Comparison of ENCODE assay signal across 2 cellular contexts in genomic region chr3:195632046-195632445, GRCh38. TPM values are rescaled to one million over a fixed set of nuclear protein-coding genes. Genes with fewer than 3 reads are reported as not detected.
"Had no signal": no experiment of that assay in that cellular context is flagged by ENCODE, and none has a peak within 500 bp of the region (broad histone marks: within the 10 kb centered on the region; RNA-seq: fewer than 3 reads in every experiment).

No MANE protein-coding gene starts in this region.

RNA-seq across cellular contexts. Expression of gene APOD, which starts 48.3 kb away (rescaled TPM):
- total RNA-seq: activated T-cell treated with anti-CD3 and anti-CD28 coated beads, Interleukin-2, amount 50 U/mL, for 4 hours; naive thymus-derived CD8-positive, alpha-beta T cell had no signal
